10 cellular contexts compared by ENCODE assay signal in the genomic region with DNA sequence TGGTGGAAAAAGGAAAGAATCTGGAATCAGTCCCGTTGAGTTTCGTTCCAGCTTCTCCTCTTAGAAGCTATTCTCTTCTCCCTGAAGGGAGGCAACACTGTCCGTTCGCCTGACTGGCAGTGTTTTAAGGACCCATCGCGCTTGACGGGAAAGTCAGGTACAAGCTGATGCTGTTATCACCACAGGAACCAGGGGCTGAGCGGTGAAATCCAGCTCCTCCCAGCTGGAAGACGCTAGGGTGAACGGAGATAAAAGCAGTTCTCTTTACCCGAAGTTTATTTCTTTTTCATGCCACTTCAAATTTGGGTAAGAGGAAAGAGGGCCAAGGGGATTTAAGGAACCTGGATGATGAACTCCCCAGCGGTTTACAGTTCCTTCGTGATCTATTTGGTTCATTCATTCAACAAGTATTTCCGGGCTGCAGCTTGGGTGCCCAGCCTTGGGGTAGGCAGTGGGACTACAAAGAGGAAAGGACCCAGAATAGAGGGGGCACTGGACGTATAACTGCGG. TPM values are rescaled to one million over a fixed set of nuclear protein-coding genes. Genes with fewer than 3 reads are reported as not detected.
A peak's percentile ranks its signal among the peaks of the same experiment; 100 is the strongest.
DNase-seq lines count a peak whose midpoint lies in the region; ATAC-seq and TF ChIP-seq lines count a peak whose summit lies in the region.
"Had no signal": no experiment of that assay in that cellular context is flagged by ENCODE, and none has a peak within 500 bp of the region (broad histone marks: within the 10 kb centered on the region; RNA-seq: fewer than 3 reads in every experiment).

No MANE protein-coding gene starts in this region.

- peaks cover 3% of the 10 kb centered on the region for H3K36me3 Mint-ChIP-seq in endothelial cell (ENCODE audit: low read depth, unreplicated experiment)
- H3K36me3 Mint-ChIP-seq in CD14-positive monocyte, result no peaks in the 10 kb centered on the region

- peaks cover 5% of the 10 kb centered on the region for H3K27me3 Mint-ChIP-seq in endothelial cell (ENCODE audit: unreplicated experiment)
- peaks cover 37 to 55% (median 43%) of the 10 kb centered on the region in 3 donors for H3K27me3 Mint-ChIP-seq in CD14-positive monocyte (ENCODE audit: low read depth in 3 of 3)

- H3K27ac ChIP-seq in parathyroid adenoma, result no peak overlapping the region

- H3K9ac ChIP-seq in parathyroid adenoma, result no peak overlapping the region

- H3K27me3 ChIP-seq in parathyroid adenoma (ENCODE audit: control insufficient read depth, insufficient read depth, low read length), result no peaks in the 10 kb centered on the region

- H2AFZ ChIP-seq in parathyroid adenoma, result peak overlapping the region; percentile 67

- peak overlapping the region; percentile 39 for H3K4me3 ChIP-seq in parathyroid adenoma (ENCODE audit: low read depth, low read length)

- H3K9me3 Mint-ChIP-seq in endothelial cell (ENCODE audit: unreplicated experiment) (no peaks in the 10 kb centered on the region), CD14-positive monocyte (peaks cover 0 to 7% (median 5%) of the 10 kb centered on the region in 7 donors)

- no peak for ATAC-seq in GM21360 (IDR thresholded peaks at IDR 0.05; ENCODE audit: unreplicated experiment)
- ATAC-seq: HCT116 had no signal

- H3K4me3 Mint-ChIP-seq in endothelial cell (ENCODE audit: unreplicated experiment) (peak overlapping the region; percentile 94), CD14-positive monocyte (peak overlapping the region in 1 of 2 donors; percentile 77)

- H3K79me2 ChIP-seq in parathyroid adenoma, result no peaks in the 10 kb centered on the region

- TF ChIP-seq CTCF in endothelial cell (IDR thresholded peaks at IDR 0.05; ENCODE audit: unreplicated experiment) (no peak), parathyroid adenoma (IDR thresholded peaks at IDR 0.05) (no peak), CD14-positive monocyte (IDR thresholded peaks at IDR 0.05) (no peak), GM13977 (IDR thresholded peaks at IDR 0.05; ENCODE audit: extremely low read depth, insufficient read depth, missing control alignments) (no peak)

- H3K4me2 ChIP-seq in parathyroid adenoma (ENCODE audit: low read length), result peak overlapping the region; percentile 65

- no peak overlapping the region for H3K27ac Mint-ChIP-seq in endothelial cell (ENCODE audit: unreplicated experiment)
- peak overlapping the region in 2 of 7 donors; percentile 19 to 41 for H3K27ac Mint-ChIP-seq in CD14-positive monocyte

- H3K36me3 ChIP-seq in parathyroid adenoma (ENCODE audit: control insufficient read depth, insufficient read depth, low read length), result no peaks in the 10 kb centered on the region

- no peaks in the 10 kb centered on the region for H3K9me3 ChIP-seq in parathyroid adenoma (ENCODE audit: control insufficient read depth, low read length)

- in situ Hi-C loops in GM13977 (cut with MboI; ENCODE audit: low pct_unique_long_range_greater_than_20kb, low sequenced_read_pairs, unreplicated experiment), result no loop called here

- H3K4me1 ChIP-seq in parathyroid adenoma, result no peaks in the 10 kb centered on the region

- H3K4me1 Mint-ChIP-seq in endothelial cell (ENCODE audit: unreplicated experiment), result no peaks in the 10 kb centered on the region
- H3K4me1 Mint-ChIP-seq in CD14-positive monocyte, result peaks cover 8% of the 10 kb centered on the region

- intact Hi-C loops in CD14-positive monocyte (cut with micrococcal nuclease), result no loop called here

- DNase-seq in GM03348 (ENCODE audit: low spot score) (peak; percentile 9), NCI-H510A (lab: John Stamatoyannopoulos, UW) (peak; percentile 66), endothelial cell (ENCODE audit: low spot score) (peak; percentile 4), CD14-positive monocyte (ENCODE audit: low spot score) (no peak), GM13977 (ENCODE audit: low spot score) (no peak), HuH-7 (ENCODE audit: low spot score) (no peak)

RNA-seq across cellular contexts. Expression of a gene that starts 0.6 kb away (rescaled TPM):
- total RNA-seq in endothelial cell (ENCODE audit: unreplicated experiment), result not detected
- not detected for polyA plus RNA-seq in CD14-positive monocyte
- total RNA-seq: pulmonary artery endothelial cell had no signal

Comparison
In these comparisons a context has a peak if more than half of its experiments do, and no peak if none do; other contexts are left out.
1. DNase-seq: peak in GM03348 (single experiment), NCI-H510A (single experiment) and endothelial cell (single experiment); none in CD14-positive monocyte (single experiment), GM13977 (single experiment) and HuH-7 (single experiment).